Comparison of ENCODE assay signal across 8 cellular contexts in the genomic region with DNA sequence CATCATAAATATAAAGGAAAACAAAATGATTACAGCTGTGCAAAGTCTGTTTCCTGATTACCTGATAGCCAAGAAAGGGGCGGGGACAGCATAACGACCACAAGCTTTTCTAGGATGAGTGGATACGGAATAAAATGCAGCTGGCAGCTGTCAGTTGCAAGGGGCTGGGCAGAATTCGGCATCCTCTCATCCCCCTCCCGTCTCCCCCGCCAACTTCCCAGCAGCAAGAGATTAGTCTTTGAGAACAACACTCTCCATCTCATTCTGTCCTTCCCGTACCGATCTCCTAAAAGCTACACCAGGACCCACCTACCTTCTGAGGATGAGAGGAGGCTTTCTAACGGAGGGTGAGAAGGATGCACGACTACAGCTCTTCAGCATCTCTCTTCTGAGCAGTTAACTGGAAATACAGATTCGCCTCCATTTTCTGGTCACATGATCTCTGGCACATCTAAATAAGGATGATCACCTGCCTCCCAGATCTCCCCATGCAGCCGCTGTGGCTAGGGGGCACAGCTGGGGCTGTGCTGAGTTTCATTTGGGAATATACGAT.
DNase-seq lines count a peak whose midpoint lies in the region; ATAC-seq and TF ChIP-seq lines count a peak whose summit lies in the region.

No MANE protein-coding gene starts in this region.

- DNase-seq in Ammon's horn (ENCODE audit: low spot score) (peak; percentile 75), kidney epithelial cell (ENCODE audit: low read depth) (no peak), transverse colon (peak; percentile 38)
- no peak for DNase-seq in activated T-helper 2 cell treated with anti-CD3 and anti-CD28 coated beads, Interferon-gamma antibody, Interleukin-2, Interleukin-4, amounts not matched to agents 10 μg/mL and 5 μg/mL and 100 μg/mL, durations not matched to agents 14 hours and 24 hours and 36 hours (ENCODE audit: low spot score)
- DNase-seq in effector CD8-positive, alpha-beta T cell (lab: John Stamatoyannopoulos, UW), result no peak

- TF ChIP-seq POLR2A in transverse colon (IDR thresholded peaks at IDR 0.05), result no peak

- no peaks in the 10 kb centered on the region for H3K9me3 Mint-ChIP-seq in activated T-helper 2 cell treated with anti-CD3 and anti-CD28 coated beads, Interferon-gamma antibody, Interleukin-2, Interleukin-4, amounts not matched to agents 10 μg/mL and 5 μg/mL and 100 μg/mL, durations not matched to agents 14 hours and 24 hours and 36 hours

- no peaks in the 10 kb centered on the region for H3K9me3 ChIP-seq in KOPT-K1 (ENCODE audit: insufficient read depth, low read length, poor library complexity, severe bottlenecking)
- H3K9me3 ChIP-seq in transverse colon, result no peaks in the 10 kb centered on the region

- 10 to 17% methylated on average over 4 to 13 of the region's 13 CpGs for WGBS in transverse colon (ENCODE audit: low coverage in 1 of 2), 2 donors

- no peaks in the 10 kb centered on the region for H3K36me3 Mint-ChIP-seq in activated T-helper 2 cell treated with anti-CD3 and anti-CD28 coated beads, Interferon-gamma antibody, Interleukin-2, Interleukin-4, amounts not matched to agents 10 μg/mL and 5 μg/mL and 100 μg/mL, durations not matched to agents 14 hours and 24 hours and 36 hours (ENCODE audit: low read depth)

- in situ Hi-C loops in transverse colon (cut with MboI; ENCODE audit: low pct_ligation_motif_present in 1 of 4, low pct_unique_long_range_greater_than_20kb in 1 of 4, low sequenced_read_pairs in 3 of 4), result no loop called here

- peaks cover 8 to 41% (median 15%) of the 10 kb centered on the region in 4 donors for H3K4me1 ChIP-seq in transverse colon

- TF ChIP-seq CTCF in kidney epithelial cell (IDR thresholded peaks at IDR 0.05; ENCODE audit: insufficient read depth, low read length, poor library complexity, severe bottlenecking), result no peak
- TF ChIP-seq CTCF in transverse colon (IDR thresholded peaks at IDR 0.05), result no peak

- H3K27ac Mint-ChIP-seq in activated T-helper 2 cell treated with anti-CD3 and anti-CD28 coated beads, Interferon-gamma antibody, Interleukin-2, Interleukin-4, amounts not matched to agents 10 μg/mL and 5 μg/mL and 100 μg/mL, durations not matched to agents 14 hours and 24 hours and 36 hours, result no peak overlapping the region

- no peaks in the 10 kb centered on the region for H3K36me3 ChIP-seq in KOPT-K1 (ENCODE audit: insufficient read depth, low read length)
- no peaks in the 10 kb centered on the region for H3K36me3 ChIP-seq in kidney epithelial cell (ENCODE audit: control insufficient read depth, insufficient read depth, low read length)
- no peaks in the 10 kb centered on the region for H3K36me3 ChIP-seq in transverse colon

- TF ChIP-seq EP300 in transverse colon (IDR thresholded peaks at IDR 0.05; ENCODE audit: low read depth), result no peak

- H3K27me3 ChIP-seq in kidney epithelial cell (ENCODE audit: control insufficient read depth, insufficient read depth, low read length) (no peaks in the 10 kb centered on the region), transverse colon (no peaks in the 10 kb centered on the region)

- H3K4me1 Mint-ChIP-seq in activated T-helper 2 cell treated with anti-CD3 and anti-CD28 coated beads, Interferon-gamma antibody, Interleukin-2, Interleukin-4, amounts not matched to agents 10 μg/mL and 5 μg/mL and 100 μg/mL, durations not matched to agents 14 hours and 24 hours and 36 hours (ENCODE audit: low read depth), result peaks cover 28% of the 10 kb centered on the region

- intact Hi-C loops in activated T-helper 2 cell treated with anti-CD3 and anti-CD28 coated beads, Interferon-gamma antibody, Interleukin-2, Interleukin-4, amounts not matched to agents 10 μg/mL and 5 μg/mL and 100 μg/mL, durations not matched to agents 14 hours and 24 hours and 36 hours (cut with micrococcal nuclease), result no loop called here
- intact Hi-C loops in transverse colon (cut with DNase I; ENCODE audit: low total_unique reads), result no loop called here

- H3K4me3 ChIP-seq in kidney epithelial cell (ENCODE audit: low read depth, low read length) (peak overlapping the region; percentile 46), transverse colon (peak overlapping the region in 1 of 4 donors; percentile 20)

- H3K27ac ChIP-seq in KOPT-K1 (ENCODE audit: low read depth, low read length, poor library complexity, severe bottlenecking) (peak overlapping the region; percentile 69), transverse colon (no peak overlapping the region)

- H3K4me3 Mint-ChIP-seq in activated T-helper 2 cell treated with anti-CD3 and anti-CD28 coated beads, Interferon-gamma antibody, Interleukin-2, Interleukin-4, amounts not matched to agents 10 μg/mL and 5 μg/mL and 100 μg/mL, durations not matched to agents 14 hours and 24 hours and 36 hours (ENCODE audit: low read depth), result peak overlapping the region; percentile 75

- H3K27me3 Mint-ChIP-seq in activated T-helper 2 cell treated with anti-CD3 and anti-CD28 coated beads, Interferon-gamma antibody, Interleukin-2, Interleukin-4, amounts not matched to agents 10 μg/mL and 5 μg/mL and 100 μg/mL, durations not matched to agents 14 hours and 24 hours and 36 hours (ENCODE audit: low read depth), result peaks cover 39% of the 10 kb centered on the region

- ATAC-seq in HG03135 (IDR thresholded peaks at IDR 0.05; ENCODE audit: unreplicated experiment), result no peak
- ATAC-seq in GM18861 (IDR thresholded peaks at IDR 0.05; ENCODE audit: unreplicated experiment), result no peak

Comparison
In these comparisons a context has a peak if more than half of its experiments do, and no peak if none do; other contexts are left out.
1. DNase-seq: peak in Ammon's horn (single experiment) and transverse colon (single experiment); none in activated T-helper 2 cell treated with anti-CD3 and anti-CD28 coated beads, Interferon-gamma antibody, Interleukin-2, Interleukin-4, amounts not matched to agents 10 μg/mL and 5 μg/mL and 100 μg/mL, durations not matched to agents 14 hours and 24 hours and 36 hours (single experiment), kidney epithelial cell (single experiment) and effector CD8-positive, alpha-beta T cell (single experiment).